Comparison of ENCODE assay signal across 1 cellular context in genomic region chr17:39194089-39194984, GRCh38.
TF ChIP-seq lines count a peak whose summit lies in the region.

No MANE protein-coding gene starts in this region.

TF ChIP-seq in HEK293, 187 proteins besides CTCF, POLR2A, EP300 and RAD21 (continued from another document):
- TF ChIP-seq, protein P1, sequence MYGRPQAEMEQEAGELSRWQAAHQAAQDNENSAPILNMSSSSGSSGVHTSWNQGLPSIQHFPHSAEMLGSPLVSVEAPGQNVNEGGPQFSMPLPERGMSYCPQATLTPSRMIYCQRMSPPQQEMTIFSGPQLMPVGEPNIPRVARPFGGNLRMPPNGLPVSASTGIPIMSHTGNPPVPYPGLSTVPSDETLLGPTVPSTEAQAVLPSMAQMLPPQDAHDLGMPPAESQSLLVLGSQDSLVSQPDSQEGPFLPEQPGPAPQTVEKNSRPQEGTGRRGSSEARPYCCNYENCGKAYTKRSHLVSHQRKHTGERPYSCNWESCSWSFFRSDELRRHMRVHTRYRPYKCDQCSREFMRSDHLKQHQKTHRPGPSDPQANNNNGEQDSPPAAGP (tag by site-specific recombination; IDR thresholded peaks at IDR 0.05) = no peak
- TF ChIP-seq ZNF404 (tag by site-specific recombination; IDR thresholded peaks at IDR 0.05) = no peak
- no peak for TF ChIP-seq TSHZ1 (tag by site-specific recombination; IDR thresholded peaks at IDR 0.05; ENCODE audit: borderline replicate concordance)
- TF ChIP-seq ZNF600 (tag by site-specific recombination; IDR thresholded peaks at IDR 0.05) = peak; percentile 32; the same call in 1 of the 2 replicates
- TF ChIP-seq ZNF16 (tag by site-specific recombination; IDR thresholded peaks at IDR 0.05; ENCODE audit: low read depth) = no peak
- TF ChIP-seq ZBTB21 (tag by site-specific recombination; IDR thresholded peaks at IDR 0.05) = peak; percentile 34; the same call in 1 of the 2 replicates
